ENCODE assay signal across 16 cellular contexts in genomic region chr13:41544824-41545707, GRCh38.
A peak's percentile ranks its signal among the peaks of the same experiment; 100 is the strongest.
DNase-seq lines count a peak whose midpoint lies in the region; ATAC-seq, FAIRE-seq and TF ChIP-seq lines count a peak whose summit lies in the region.
"Had no signal": no experiment of that assay in that cellular context is flagged by ENCODE, and none has a peak within 500 bp of the region (broad histone marks: within the 10 kb centered on the region; RNA-seq: fewer than 3 reads in every experiment).

No MANE protein-coding gene starts in this region.

- H3K4me3 ChIP-seq in tibial nerve (no peak overlapping the region), WERI-Rb-1 (ENCODE audit: low read depth, low read length) (no peak overlapping the region)
- H3K4me3 ChIP-seq: lower lobe of right lung had no signal

- TF ChIP-seq EP300 in tibial nerve (IDR thresholded peaks at IDR 0.05), result no peak

- no peak for TF ChIP-seq CTCF in activated CD8-positive, alpha-beta T cell treated with anti-CD3 and anti-CD28 coated beads for 36 hours (IDR thresholded peaks at IDR 0.05)
- peak; percentile 11 for TF ChIP-seq CTCF in foreskin keratinocyte (conservative IDR thresholded peaks at IDR 0.05)
- TF ChIP-seq CTCF in tibial nerve (IDR thresholded peaks at IDR 0.05), result no peak
- no peak for TF ChIP-seq CTCF in WERI-Rb-1 (IDR thresholded peaks at IDR 0.05; ENCODE audit: low read depth, low read length)

- H3K27ac ChIP-seq in foreskin keratinocyte (peak overlapping the region; percentile 6), tibial nerve (peak overlapping the region in 3 of 4 donors; percentile 77 to 98 (median 93)), WERI-Rb-1 (no peak overlapping the region)
- H3K27ac ChIP-seq: lower lobe of right lung had no signal

- H3K36me3 ChIP-seq in tibial nerve (no peaks in the 10 kb centered on the region), WERI-Rb-1 (no peaks in the 10 kb centered on the region)
- H3K36me3 ChIP-seq: lower lobe of right lung had no signal

- POLR2A ChIA-PET in activated CD8-positive, alpha-beta T cell treated with anti-CD3 and anti-CD28 coated beads, Interleukin-2, amount 10 ng/mL, durations not matched to agents 7 days and 5 days (lab: Charles Lee), result no interaction called here
- POLR2A ChIA-PET in activated CD8-positive, alpha-beta T cell treated with anti-CD3 and anti-CD28 coated beads for 36 hours (lab: Charles Lee), result no interaction called here

- TF ChIP-seq POLR2A in tibial nerve (IDR thresholded peaks at IDR 0.05), result no peak
- TF ChIP-seq POLR2A in H54 (IDR thresholded peaks at IDR 0.05; ENCODE audit: low read depth, low read length), result no peak

- no peaks in the 10 kb centered on the region for H3K36me3 Mint-ChIP-seq in activated CD8-positive, alpha-beta T cell treated with anti-CD3 and anti-CD28 coated beads, Interleukin-2, amount 10 ng/mL, durations not matched to agents 7 days and 5 days (ENCODE audit: low read depth)
- no peaks in the 10 kb centered on the region for H3K36me3 Mint-ChIP-seq in activated CD8-positive, alpha-beta T cell treated with anti-CD3 and anti-CD28 coated beads for 36 hours (ENCODE audit: low read depth)
- H3K36me3 Mint-ChIP-seq: natural killer cell had no signal

- CTCF ChIA-PET in activated CD8-positive, alpha-beta T cell treated with anti-CD3 and anti-CD28 coated beads, Interleukin-2, amount 10 ng/mL, durations not matched to agents 7 days and 5 days (lab: Charles Lee), result interaction anchor here (1.2 kb wide), 1 partner anchor 85 kb away, joined by 6 read pairs; no protein-coding TSS in a partner anchor
- CTCF ChIA-PET in activated CD8-positive, alpha-beta T cell treated with anti-CD3 and anti-CD28 coated beads for 36 hours (lab: Charles Lee), result no interaction called here

- no peak overlapping the region for H3K4me3 Mint-ChIP-seq in activated CD8-positive, alpha-beta T cell treated with anti-CD3 and anti-CD28 coated beads, Interleukin-2, amount 10 ng/mL, durations not matched to agents 7 days and 5 days
- no peak overlapping the region for H3K4me3 Mint-ChIP-seq in activated CD8-positive, alpha-beta T cell treated with anti-CD3 and anti-CD28 coated beads for 36 hours
- H3K4me3 Mint-ChIP-seq: activated T-cell treated with anti-CD3 and anti-CD28 coated beads, Interleukin-2, amount 50 U/mL, for 24 hours; natural killer cell had no signal

- no peak overlapping the region for H3K27ac Mint-ChIP-seq in activated CD8-positive, alpha-beta T cell treated with anti-CD3 and anti-CD28 coated beads, Interleukin-2, amount 10 ng/mL, durations not matched to agents 7 days and 5 days
- no peak overlapping the region for H3K27ac Mint-ChIP-seq in activated CD8-positive, alpha-beta T cell treated with anti-CD3 and anti-CD28 coated beads for 36 hours
- H3K27ac Mint-ChIP-seq: natural killer cell had no signal

- no peak for ATAC-seq in activated CD8-positive, alpha-beta T cell treated with anti-CD3 and anti-CD28 coated beads, Interleukin-2, amount 10 ng/mL, durations not matched to agents 7 days and 5 days
- ATAC-seq in activated CD8-positive, alpha-beta T cell treated with anti-CD3 and anti-CD28 coated beads for 36 hours, result no peak
- ATAC-seq in foreskin keratinocyte (peak; percentile 74), GM18868 (IDR thresholded peaks at IDR 0.05; ENCODE audit: unreplicated experiment) (no peak)
- ATAC-seq: activated CD4-positive, CD25-positive, alpha-beta regulatory T cell treated with anti-CD3 and anti-CD28 coated beads, Interleukin-2, amount 50 U/mL, for 24 hours; lower lobe of right lung; natural killer cell; right cardiac atrium had no signal

- WGBS in tibial nerve, 2 donors, result 84 to 87% methylated on average over 10 of the region's 10 CpGs

- no peak for FAIRE-seq in H54 (lab: Jason Lieb, UNC)

- DNase-seq in activated CD8-positive, alpha-beta T cell treated with anti-CD3 and anti-CD28 coated beads, Interleukin-2, amount 10 ng/mL, durations not matched to agents 7 days and 5 days, result peak; percentile 15
- DNase-seq in activated CD8-positive, alpha-beta T cell treated with anti-CD3 and anti-CD28 coated beads for 36 hours, result no peak
- peak; percentile 76 for DNase-seq in SW480 (ENCODE audit: low spot score)
- peak; percentile 86 to 91 for DNase-seq in foreskin keratinocyte
- DNase-seq in tibial nerve (ENCODE audit: low spot score in 2 of 2), result no peak
- no peak for DNase-seq in H54 (ENCODE audit: insufficient read length, low spot score)
- no peak for DNase-seq in WERI-Rb-1
- DNase-seq: activated T-cell treated with anti-CD3 and anti-CD28 coated beads, Interleukin-2, amount 50 U/mL, for 24 hours; lower lobe of right lung; natural killer cell; NCI-H1417 treated with DMSO at 0.1 percent for 48 hours; NCI-H446; right cardiac atrium; stimulated activated CD4-positive, alpha-beta T cell treated with anti-CD3 and anti-CD28 coated beads, Interleukin-4, amount 100 ng/mL, for 24 hours had no signal

- H3K27me3 Mint-ChIP-seq in activated CD8-positive, alpha-beta T cell treated with anti-CD3 and anti-CD28 coated beads, Interleukin-2, amount 10 ng/mL, durations not matched to agents 7 days and 5 days (ENCODE audit: low read depth), result no peaks in the 10 kb centered on the region
- H3K27me3 Mint-ChIP-seq in activated CD8-positive, alpha-beta T cell treated with anti-CD3 and anti-CD28 coated beads for 36 hours, result no peaks in the 10 kb centered on the region
- H3K27me3 Mint-ChIP-seq: activated T-cell treated with anti-CD3 and anti-CD28 coated beads, Interleukin-2, amount 50 U/mL, for 24 hours had no signal

- intact Hi-C loops in activated CD8-positive, alpha-beta T cell treated with anti-CD3 and anti-CD28 coated beads for 36 hours (cut with micrococcal nuclease), result no loop called here

- no peaks in the 10 kb centered on the region for H3K9me3 Mint-ChIP-seq in activated CD8-positive, alpha-beta T cell treated with anti-CD3 and anti-CD28 coated beads, Interleukin-2, amount 10 ng/mL, durations not matched to agents 7 days and 5 days (ENCODE audit: insufficient read depth)
- peaks cover 2% of the 10 kb centered on the region for H3K9me3 Mint-ChIP-seq in activated CD8-positive, alpha-beta T cell treated with anti-CD3 and anti-CD28 coated beads for 36 hours
- H3K9me3 Mint-ChIP-seq: activated T-cell treated with anti-CD3 and anti-CD28 coated beads, Interleukin-2, amount 50 U/mL, for 24 hours; natural killer cell had no signal

- H3K27me3 ChIP-seq in foreskin keratinocyte (no peaks in the 10 kb centered on the region), tibial nerve (no peaks in the 10 kb centered on the region), WERI-Rb-1 (ENCODE audit: insufficient read depth, low read depth, severe bottlenecking) (no peaks in the 10 kb centered on the region)

- no peaks in the 10 kb centered on the region for H3K9me3 ChIP-seq in tibial nerve
- H3K9me3 ChIP-seq in WERI-Rb-1 (ENCODE audit: severe bottlenecking), result no peaks in the 10 kb centered on the region
- H3K9me3 ChIP-seq: lower lobe of right lung had no signal

- H3K4me1 Mint-ChIP-seq in activated CD8-positive, alpha-beta T cell treated with anti-CD3 and anti-CD28 coated beads, Interleukin-2, amount 10 ng/mL, durations not matched to agents 7 days and 5 days (ENCODE audit: low read depth), result peaks cover 14% of the 10 kb centered on the region
- peaks cover 29% of the 10 kb centered on the region for H3K4me1 Mint-ChIP-seq in activated CD8-positive, alpha-beta T cell treated with anti-CD3 and anti-CD28 coated beads for 36 hours (ENCODE audit: low read depth)
- H3K4me1 Mint-ChIP-seq: natural killer cell had no signal

- H3K4me1 ChIP-seq in foreskin keratinocyte (peaks cover 21% of the 10 kb centered on the region), tibial nerve (peaks cover 3 to 46% (median 17%) of the 10 kb centered on the region in 4 donors)

Comparison
In these comparisons a context has a peak if more than half of its experiments do, and no peak if none do; other contexts are left out.
1. DNase-seq: peak in activated CD8-positive, alpha-beta T cell treated with anti-CD3 and anti-CD28 coated beads, Interleukin-2, amount 10 ng/mL, durations not matched to agents 7 days and 5 days (single experiment), SW480 (single experiment) and foreskin keratinocyte (2 of 2); none in activated CD8-positive, alpha-beta T cell treated with anti-CD3 and anti-CD28 coated beads for 36 hours (single experiment), tibial nerve (0 of 2), H54 (single experiment) and WERI-Rb-1 (single experiment).